8 cellular contexts compared by ENCODE assay signal in genomic region chr12:9750276-9751203, GRCh38. TPM values are rescaled to one million over a fixed set of nuclear protein-coding genes. Genes with fewer than 3 reads are reported as not detected.
DNase-seq lines count a peak whose midpoint lies in the region; ATAC-seq and TF ChIP-seq lines count a peak whose summit lies in the region.

No MANE protein-coding gene starts in this region.

- H3K4me1 ChIP-seq in lower lobe of right lung = peaks cover 15% of the 10 kb centered on the region

- no peak overlapping the region for H3K27ac ChIP-seq in lower lobe of right lung

- peaks cover 8% of the 10 kb centered on the region for H3K36me3 ChIP-seq in lower lobe of right lung

- H3K4me3 ChIP-seq in GM12875 (ENCODE audit: low read depth, low read length) = no peak overlapping the region
- peak overlapping the region; percentile 15 for H3K4me3 ChIP-seq in lower lobe of right lung

- H3K9me3 ChIP-seq in lower lobe of right lung = no peaks in the 10 kb centered on the region

- intact Hi-C loops in lower lobe of right lung (cut with DNase I) = no loop called here

- TF ChIP-seq CTCF in GM12875 (IDR thresholded peaks at IDR 0.05; ENCODE audit: borderline replicate concordance, insufficient read depth, low read depth, low read length) (peak; percentile 59; the same call in 1 of the 2 replicates), lower lobe of right lung (IDR thresholded peaks at IDR 0.05) (peak; percentile 88)

- no peaks in the 10 kb centered on the region for H3K27me3 ChIP-seq in lower lobe of right lung (ENCODE audit: low read depth)

- ATAC-seq in HG03159 (IDR thresholded peaks at IDR 0.05; ENCODE audit: unreplicated experiment) (peak; percentile 57), lower lobe of right lung (peak; percentile 92 to 94)

- in situ Hi-C loops in ACHN (cut with HindIII; ENCODE audit: low pct_ligation_motif_present, low pct_unique_long_range_greater_than_20kb, low sequenced_read_pairs) = no loop called here

- peak; percentile 79 for DNase-seq in ACHN
- peak; percentile 63 for DNase-seq in NCI-H2227 (lab: John Stamatoyannopoulos, UW; ENCODE audit: unreplicated experiment)
- DNase-seq in activated CD4-positive, alpha-beta T cell treated with anti-CD3 and anti-CD28 coated beads for 1 hour = peak; percentile 69
- peak; percentile 25 for DNase-seq in effector CD8-positive, alpha-beta T cell (lab: John Stamatoyannopoulos, UW)
- DNase-seq in lower lobe of right lung = peak; percentile 50
- peak; percentile 17 for DNase-seq in stromal cell of bone marrow (ENCODE audit: low read depth)

RNA-seq across cellular contexts. Expression of gene CD69, which starts 10.2 kb away (rescaled TPM):
- total RNA-seq in lower lobe of right lung = 11.4 TPM

RNA-seq across cellular contexts. Expression of gene CLECL1, which starts 17.6 kb away (rescaled TPM):
- 1.7 TPM for total RNA-seq in lower lobe of right lung

Comparison
In these comparisons a context has a peak if more than half of its experiments do, and no peak if none do; other contexts are left out.
1. DNase-seq: peak in every context shown above with its lines; median percentile 79 in ACHN; 69 in activated CD4-positive, alpha-beta T cell treated with anti-CD3 and anti-CD28 coated beads for 1 hour; 63 in NCI-H2227; 50 in lower lobe of right lung; 25 in effector CD8-positive, alpha-beta T cell; 17 in stromal cell of bone marrow.